8 cellular contexts compared by ENCODE assay signal in genomic region chr19:49590071-49590970, GRCh38. TPM values are rescaled to one million over a fixed set of nuclear protein-coding genes. Genes with fewer than 3 reads are reported as not detected.
A peak's percentile ranks its signal among the peaks of the same experiment; 100 is the strongest.
DNase-seq lines count a peak whose midpoint lies in the region; TF ChIP-seq lines count a peak whose summit lies in the region.

No MANE protein-coding gene starts in this region.

- H3K9me2 ChIP-seq in GM23248 (ENCODE audit: insufficient read depth) = no peaks in the 10 kb centered on the region

- H3K36me3 ChIP-seq in GM23248 (ENCODE audit: low read depth) (no peaks in the 10 kb centered on the region), stomach (peaks cover 12 to 16% (median 15%) of the 10 kb centered on the region in 4 donors)

- peaks cover 27% of the 10 kb centered on the region for H3K4me1 Mint-ChIP-seq in neural crest cell

- DNase-seq in EH (ENCODE audit: low read depth) (peak; percentile 98), GM23248 (peak; percentile 98), M059J (ENCODE audit: low read depth) (peak; percentile 96), SHP77 treated with DMSO at 0.1 percent for 48 hours (lab: John Stamatoyannopoulos, UW) (peak; percentile 85), activated gamma-delta T cell treated with Interleukin-2 at 50 U/mL for 16 hours (peak; percentile 94), foreskin fibroblast (peak; percentile 97 to 98), neural crest cell (ENCODE audit: low read depth, low spot score) (peak; percentile 89), stomach (peak; percentile 99)

- intact Hi-C loops in stomach (cut with DNase I; ENCODE audit: low total_unique reads) = no loop called here

- peak overlapping the region; percentile 76 for H2AFZ ChIP-seq in GM23248

- peaks cover 9% of the 10 kb centered on the region for H3K4me1 ChIP-seq in GM23248 (ENCODE audit: insufficient read depth)
- peaks cover 21 to 49% (median 45%) of the 10 kb centered on the region in 4 donors for H3K4me1 ChIP-seq in stomach

- H4K20me1 ChIP-seq in GM23248 (ENCODE audit: insufficient read depth) = peaks cover 6% of the 10 kb centered on the region; the same call in 1 of the 2 replicates

- H3K4me3 ChIP-seq in GM23248 (peak overlapping the region; percentile 95), foreskin fibroblast (ENCODE audit: low read depth in 1 of 2, low read length in 2 of 2) (peak overlapping the region; percentile 82 to 90), stomach (peak overlapping the region; percentile 70 to 95 (median 90))

- peak overlapping the region; percentile 87 for H3K9ac ChIP-seq in GM23248

- H3K4me3 Mint-ChIP-seq in neural crest cell = peak overlapping the region; percentile 90

- H3K27ac ChIP-seq in GM23248 = peak overlapping the region; percentile 84
- H3K27ac ChIP-seq in stomach = peak overlapping the region; percentile 92 to 99 (median 95)

- 1% methylated on average over 45 to 48 of the region's 58 CpGs for WGBS in GM23248 (ENCODE audit: low coverage in 1 of 2, low lambda C conversion rate in 2 of 2, missing lambda C conversion rate in 2 of 2), 2 experiments
- 0 to 1% (median 0%) methylated on average over 19 to 58 of the region's 58 CpGs for WGBS in stomach, 5 donors

- no peaks in the 10 kb centered on the region for H3K9me3 Mint-ChIP-seq in neural crest cell

- H3K27me3 Mint-ChIP-seq in neural crest cell (ENCODE audit: low read depth) = peaks cover 5% of the 10 kb centered on the region

- H3K27me3 ChIP-seq in GM23248 (replicated peaks; ENCODE audit: insufficient read depth) = no peaks in the 10 kb centered on the region
- H3K27me3 ChIP-seq in stomach = no peaks in the 10 kb centered on the region

- peaks cover 13% of the 10 kb centered on the region for H3F3A ChIP-seq in GM23248 (ENCODE audit: insufficient read depth)

- H3K27ac Mint-ChIP-seq in neural crest cell (ENCODE audit: unreplicated experiment) = peak overlapping the region; percentile 75

- TF ChIP-seq CTCF in foreskin fibroblast (IDR thresholded peaks at IDR 0.05; ENCODE audit: low read depth, low read length) (no peak), neural crest cell (conservative IDR thresholded peaks at IDR 0.05) (no peak), stomach (IDR thresholded peaks at IDR 0.05) (no peak)

- H3K9me3 ChIP-seq in GM23248 (ENCODE audit: low read depth) = no peaks in the 10 kb centered on the region
- H3K9me3 ChIP-seq in stomach = no peaks in the 10 kb centered on the region

- peaks cover 32% of the 10 kb centered on the region for H3K79me2 ChIP-seq in GM23248 (ENCODE audit: insufficient read depth)

- in situ Hi-C loops in GM23248 (cut with MboI) = no loop called here

- no peak for TF ChIP-seq POLR2A in stomach (IDR thresholded peaks at IDR 0.05)

- peak overlapping the region; percentile 89 for H3K4me2 ChIP-seq in GM23248 (ENCODE audit: unreplicated experiment)

- peaks cover 3% of the 10 kb centered on the region for H3K36me3 Mint-ChIP-seq in neural crest cell (ENCODE audit: low read depth)

- no peak for TF ChIP-seq EP300 in stomach (IDR thresholded peaks at IDR 0.05)

RNA-seq across cellular contexts. Expression of gene PRR12, which starts 0.7 kb away (rescaled TPM):
- total RNA-seq in GM23248 (2014; rRNA removed; shearing (Covaris generic)) = 2.7 and 2.9 TPM in 2 replicates
- polyA plus RNA-seq in GM23248 (2016; fragmentation: Nextera tagmentation; extraction: Ambion mirVana) (0.85 and 0.86 TPM in 2 replicates), stomach (10 to 100 TPM in 1 of 3 donors, 1 to 10 TPM in 2; 3.1 to 16.7 (median 5.6) TPM)
- total RNA-seq in M059J (2014; rRNA removed; shearing (Covaris generic)) = 1.3 and 4.5 TPM in 2 replicates
- total RNA-seq in neural crest cell (51.7 and 53.7 TPM in 2 replicates), stomach (10 to 100 TPM in 3 of 5 donors, 1 to 10 TPM in 2; 4.6 to 88.3 (median 13.9) TPM)

RNA-seq across cellular contexts. Expression of gene PRRG2, which starts 9.2 kb away (rescaled TPM):
- total RNA-seq in GM23248 (2014; rRNA removed; shearing (Covaris generic)) = not detected in 2 replicates
- polyA plus RNA-seq in GM23248 (2016; fragmentation: Nextera tagmentation; extraction: Ambion mirVana) (0.13 and 0.18 TPM in 2 replicates), stomach (10 to 100 TPM in 1 of 3 donors, 1 to 10 TPM in 2; 8.6 to 14.7 (median 9.0) TPM)
- 0.17 TPM in 1 of 2 replicates, not detected in the other for total RNA-seq in M059J (2014; rRNA removed; shearing (Covaris generic))
- total RNA-seq in neural crest cell (1.0 and 1.3 TPM in 2 replicates), stomach (10 to 100 TPM in 1 of 5 donors, 1 to 10 TPM in 2, not detected in 2; 5.9 to 12.5 (median 10.0) TPM)

RNA-seq across cellular contexts. Expression of gene NOSIP, which starts 10.0 kb away (rescaled TPM):
- total RNA-seq in GM23248 (2014; rRNA removed; shearing (Covaris generic)) = 46.0 and 53.2 TPM in 2 replicates
- 78.7 and 84.3 TPM in 2 replicates for polyA plus RNA-seq in GM23248 (2016; fragmentation: Nextera tagmentation; extraction: Ambion mirVana)
- 122 and 129 TPM in 2 replicates for total RNA-seq in M059J (2014; rRNA removed; shearing (Covaris generic))
- total RNA-seq in neural crest cell = 70.2 and 74.1 TPM in 2 replicates
- 100 to 1,000 TPM in 1 of 5 donors, 10 to 100 TPM in 4; 18.1 to 354 (median 70.5) TPM for total RNA-seq in stomach
- polyA plus RNA-seq in stomach = 100 to 1,000 TPM in 2 of 3 donors, 10 to 100 TPM in 1; 94.6 to 154 (median 113) TPM

RNA-seq across cellular contexts. Expression of gene RRAS, which starts 49.6 kb away (rescaled TPM):
- total RNA-seq in GM23248 (2014; rRNA removed; shearing (Covaris generic)) = 61.0 and 116 TPM in 2 replicates
- polyA plus RNA-seq in GM23248 (2016; fragmentation: Nextera tagmentation; extraction: Ambion mirVana) = 337 and 347 TPM in 2 replicates
- total RNA-seq in M059J (2014; rRNA removed; shearing (Covaris generic)) = 28.9 and 43.3 TPM in 2 replicates
- total RNA-seq in neural crest cell = 1.2 and 2.3 TPM in 2 replicates
- total RNA-seq in stomach = 100 to 1,000 TPM in 1 of 5 donors, 10 to 100 TPM in 3, 1 to 10 TPM in 1; 7.7 to 138 (median 63.9) TPM
- polyA plus RNA-seq in stomach = 100 to 1,000 TPM; 126 to 145 (median 130) TPM

RNA-seq across cellular contexts. Expression of gene SCAF1, which starts 51.7 kb away (rescaled TPM):
- total RNA-seq in GM23248 (2014; rRNA removed; shearing (Covaris generic)) = 18.6 and 28.7 TPM in 2 replicates
- 8.4 and 8.5 TPM in 2 replicates for polyA plus RNA-seq in GM23248 (2016; fragmentation: Nextera tagmentation; extraction: Ambion mirVana)
- total RNA-seq in M059J (2014; rRNA removed; shearing (Covaris generic)) = 9.9 and 26.5 TPM in 2 replicates
- 89.6 and 91.9 TPM in 2 replicates for total RNA-seq in neural crest cell
- total RNA-seq in stomach = 10 to 100 TPM in 4 of 5 donors, 1 to 10 TPM in 1; 8.3 to 41.7 (median 19.8) TPM
- polyA plus RNA-seq in stomach = 10 to 100 TPM in 2 of 3 donors, 1 to 10 TPM in 1; 8.9 to 19.7 (median 12.1) TPM

Comparison
In these comparisons a context has a peak if more than half of its experiments do, and no peak if none do; other contexts are left out.
1. Peak in every context shown above with its lines: DNase-seq, H3K4me3 ChIP-seq and H3K27ac ChIP-seq.